Comparison of ENCODE assay signal across 19 cellular contexts in the genomic region with DNA sequence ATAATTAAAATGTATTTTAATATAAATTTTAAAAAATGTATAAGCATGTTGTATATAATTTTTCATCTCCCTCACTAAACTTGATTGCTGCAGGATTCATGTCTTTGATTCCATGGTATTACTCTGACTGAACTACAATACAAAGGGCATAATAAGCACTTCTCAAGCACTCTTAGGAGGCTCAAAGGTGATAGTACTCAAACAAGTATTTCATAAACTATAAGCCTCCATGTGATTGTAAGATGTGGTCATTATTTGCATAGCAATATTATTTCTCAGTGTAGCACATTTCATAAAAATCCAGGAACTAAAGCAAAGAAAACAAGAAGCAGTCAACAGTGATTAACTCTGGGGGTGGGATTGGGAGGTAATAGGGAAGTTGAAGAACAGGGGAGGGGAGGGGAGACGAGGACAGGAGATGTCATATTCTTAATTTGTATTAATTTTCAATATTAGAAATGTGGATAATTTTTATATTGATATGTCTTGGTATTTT.
DNase-seq lines count a peak whose midpoint lies in the region; ATAC-seq and TF ChIP-seq lines count a peak whose summit lies in the region.
"Had no signal": no experiment of that assay in that cellular context is flagged by ENCODE, and none has a peak within 500 bp of the region (broad histone marks: within the 10 kb centered on the region; RNA-seq: fewer than 3 reads in every experiment).

No MANE protein-coding gene starts in this region.

- H2AFZ ChIP-seq in mammary epithelial cell (ENCODE audit: low read depth, low read length) (no peak overlapping the region), PC-3 (ENCODE audit: low read length) (no peak overlapping the region)
- H2AFZ ChIP-seq: PC-9 had no signal

- in situ Hi-C loops in mammary epithelial cell (cut with MboI; ENCODE audit: low sequenced_read_pairs in 2 of 2), result no loop called here

- H3K27ac ChIP-seq in mammary epithelial cell (ENCODE audit: insufficient read depth, low read depth, low read length) (no peak overlapping the region), breast epithelium (no peak overlapping the region), PC-3 (ENCODE audit: low read length) (no peak overlapping the region), left lung (no peak overlapping the region)
- H3K27ac ChIP-seq: PC-9, RWPE1 had no signal

- no peaks in the 10 kb centered on the region for H3K27me3 ChIP-seq in mammary epithelial cell (ENCODE audit: insufficient read depth, low read length)
- H3K27me3 ChIP-seq in breast epithelium, result no peaks in the 10 kb centered on the region
- H3K27me3 ChIP-seq in PC-3 (ENCODE audit: low read length), result no peaks in the 10 kb centered on the region
- no peaks in the 10 kb centered on the region for H3K27me3 ChIP-seq in left lung

- H3K36me3 ChIP-seq in mammary epithelial cell (ENCODE audit: insufficient read depth, low read length) (no peaks in the 10 kb centered on the region), breast epithelium (no peaks in the 10 kb centered on the region), PC-3 (ENCODE audit: low read depth, low read length) (no peaks in the 10 kb centered on the region), left lung (no peaks in the 10 kb centered on the region)

- no peak overlapping the region for H3K4me3 ChIP-seq in mammary epithelial cell (replicated peaks in 1 of 3; ENCODE audit: insufficient read depth in 1 of 3, low read depth in 2 of 3, low read length in 3 of 3)
- H3K4me3 ChIP-seq in breast epithelium, result no peak overlapping the region
- no peak overlapping the region for H3K4me3 ChIP-seq in PC-3 (ENCODE audit: low read length)
- H3K4me3 ChIP-seq in left lung, result no peak overlapping the region
- H3K4me3 ChIP-seq: GM23338, PC-9 had no signal

- dilution Hi-C loops in mammary epithelial cell (cut with HindIII; ENCODE audit: low sequenced_read_pairs), result no loop called here

- DNase-seq in mammary epithelial cell (no peak), breast epithelium (ENCODE audit: low spot score in 2 of 2) (no peak), PC-3 (no peak), left lung (no peak), mucosa of gallbladder (ENCODE audit: low spot score) (no peak), SIG-M5 (lab: John Stamatoyannopoulos, UW) (no peak), AG20443 (ENCODE audit: low spot score) (no peak)
- DNase-seq: CD8-positive, alpha-beta T cell; DND-41; HCEC 1CT; MM.1S; NCI-H1092; NCI-H146; NCI-H2081 treated with DMSO at 0.1 percent for 48 hours; NCI-H524 treated with DMSO at 0.1 percent for 48 hours had no signal

- H3K9me3 ChIP-seq in mammary epithelial cell (replicated peaks; ENCODE audit: insufficient read depth, low read length) (no peaks in the 10 kb centered on the region), breast epithelium (no peaks in the 10 kb centered on the region), PC-3 (ENCODE audit: low read length) (no peaks in the 10 kb centered on the region), left lung (no peaks in the 10 kb centered on the region)

- 100% methylated on average over 1 of the region's 1 CpG for WGBS in mammary epithelial cell (ENCODE audit: low coverage, missing lambda C conversion rate)

- intact Hi-C loops in mammary epithelial cell (cut with micrococcal nuclease), result no loop called here
- intact Hi-C loops in breast epithelium (cut with DNase I; ENCODE audit: low total_unique reads), result no loop called here
- intact Hi-C loops in PC-3 (cut with micrococcal nuclease), result no loop called here
- intact Hi-C loops in left lung (cut with DNase I), result no loop called here

- no peaks in the 10 kb centered on the region for H3K79me2 ChIP-seq in mammary epithelial cell (ENCODE audit: insufficient read depth, low read length)
- H3K79me2 ChIP-seq in PC-3 (ENCODE audit: low read length), result no peaks in the 10 kb centered on the region

- peak; percentile 38; the same call in 1 of the 2 replicates for ATAC-seq in PC-3
- ATAC-seq in left lung, result peak; percentile 80
- ATAC-seq in GM18909 (IDR thresholded peaks at IDR 0.05; ENCODE audit: poor library complexity, unreplicated experiment), result no peak
- ATAC-seq: CD8-positive, alpha-beta T cell; GM23338 had no signal

- TF ChIP-seq CTCF in mammary epithelial cell (conservative IDR thresholded peaks at IDR 0.05 in 1 of 2, IDR thresholded peaks at IDR 0.05 in 1 of 2; ENCODE audit: extremely low read depth in 1 of 2, insufficient read depth in 1 of 2, low read depth in 1 of 2, low read length in 2 of 2) (no peak), breast epithelium (IDR thresholded peaks at IDR 0.05) (no peak), PC-3 (conservative IDR thresholded peaks at IDR 0.05; ENCODE audit: low read depth, low read length) (no peak), left lung (IDR thresholded peaks at IDR 0.05) (no peak)

- H4K20me1 ChIP-seq in mammary epithelial cell (ENCODE audit: insufficient read depth, low read length) (no peaks in the 10 kb centered on the region), PC-3 (ENCODE audit: low read length) (no peaks in the 10 kb centered on the region)

- TF ChIP-seq POLR2A in breast epithelium (IDR thresholded peaks at IDR 0.05), result no peak

- H3K9me2 ChIP-seq in PC-3 (replicated peaks; ENCODE audit: low read length), result peaks cover 9% of the 10 kb centered on the region; the same call in 1 of the 2 replicates

- POLR2A ChIA-PET in PC-3 (lab: Charles Lee; ENCODE audit: unreplicated experiment), result no interaction called here

- peaks cover 8% of the 10 kb centered on the region for H3K4me1 ChIP-seq in mammary epithelial cell (ENCODE audit: insufficient read depth, low read length)
- no peaks in the 10 kb centered on the region for H3K4me1 ChIP-seq in breast epithelium
- H3K4me1 ChIP-seq in PC-3 (ENCODE audit: insufficient read depth, low read length), result no peaks in the 10 kb centered on the region
- H3K4me1 ChIP-seq in left lung, result peaks cover 0 to 6% of the 10 kb centered on the region in 2 donors

- no TSS peak for BruUV-seq in mammary epithelial cell (replicated peaks; lab: Mats Ljungman, UMichigan)
- no TSS peak for BruUV-seq in PC-3 (replicated peaks; lab: Mats Ljungman, UMichigan)

- H3F3A ChIP-seq in PC-3 (ENCODE audit: low read length, unreplicated experiment), result no peaks in the 10 kb centered on the region

- CTCF ChIA-PET in mammary epithelial cell (lab: Charles Lee; ENCODE audit: low non-redundant PET) (no interaction called here), PC-3 (lab: Charles Lee) (no interaction called here)

- H3K4me2 ChIP-seq in mammary epithelial cell (ENCODE audit: insufficient read depth, low read depth, low read length) (peak overlapping the region; percentile 25), PC-3 (ENCODE audit: low read length) (no peak overlapping the region)
- H3K4me2 ChIP-seq: GM23338, PC-9 had no signal

- H3K9ac ChIP-seq in mammary epithelial cell (ENCODE audit: insufficient read depth, low read length), result no peak overlapping the region
- no peak overlapping the region for H3K9ac ChIP-seq in PC-3 (ENCODE audit: low read length)
